7 cellular contexts compared by ENCODE assay signal in the genomic region with DNA sequence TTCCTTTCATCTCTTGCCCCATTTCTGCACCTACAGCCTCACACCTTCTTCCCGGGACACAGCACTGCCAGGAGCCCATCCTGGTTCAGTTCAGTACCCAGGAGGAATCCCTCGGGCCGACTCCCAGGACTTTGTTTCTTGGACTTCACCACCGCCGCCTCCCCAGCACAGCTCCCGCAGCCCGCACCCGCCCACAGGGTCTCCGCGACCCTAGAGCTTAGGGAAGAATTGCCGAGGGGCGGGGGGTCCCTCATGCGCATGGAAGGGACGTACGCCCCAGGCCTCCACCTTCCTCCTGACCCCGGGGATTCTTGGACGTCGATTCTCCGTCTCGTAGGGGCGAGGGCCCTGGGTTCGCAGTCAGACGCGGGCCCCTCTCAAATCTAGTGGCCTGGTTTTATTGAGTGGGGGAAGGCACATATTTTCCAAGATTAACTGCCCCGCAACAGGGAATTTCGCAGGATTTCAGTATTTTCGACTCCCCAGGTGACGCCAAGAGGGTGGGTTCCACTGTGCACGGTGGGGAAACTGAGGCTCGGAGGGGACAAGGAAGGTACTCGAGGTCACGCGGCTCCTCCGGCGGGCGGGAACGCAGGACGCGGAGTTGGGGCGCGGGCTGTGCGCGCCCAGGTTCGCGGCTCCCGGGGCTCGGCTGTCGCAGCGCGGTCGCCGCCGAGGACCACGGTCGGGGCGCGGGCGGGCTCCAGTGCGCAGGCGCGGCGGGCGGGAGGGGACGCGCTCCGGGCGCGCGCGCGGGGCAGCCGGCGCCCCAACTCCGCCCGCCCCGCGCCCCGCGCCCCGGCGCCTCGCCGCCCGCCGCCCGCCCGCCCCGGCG. TPM values are rescaled to one million over a fixed set of nuclear protein-coding genes. Genes with fewer than 3 reads are reported as not detected.
DNase-seq lines count a peak whose midpoint lies in the region; ATAC-seq, FAIRE-seq and TF ChIP-seq lines count a peak whose summit lies in the region.

A gene (plus strand): TSS at position 733 of the 835 bp plus-strand sequence. CDS start 176 bp downstream, outside the sequence.

- peak within 1 kb of the TSS; percentile 83 for H2AFZ ChIP-seq in mammary epithelial cell (ENCODE audit: low read depth, low read length)

- H3K4me3 ChIP-seq in LNCaP clone FGC (ENCODE audit: low read depth, low read length) (peak within 1 kb of the TSS; percentile 60), mammary epithelial cell (replicated peaks in 1 of 3; ENCODE audit: insufficient read depth in 1 of 3, low read depth in 2 of 3, low read length in 3 of 3) (peak within 1 kb of the TSS; percentile 48 to 59 (median 55)), vagina (peak within 1 kb of the TSS; percentile 53 to 54)

- no peaks in the 10 kb centered on the region for H3K36me3 Mint-ChIP-seq in memory B cell

- intact Hi-C loops in mammary epithelial cell (cut with micrococcal nuclease) (no loop called here), vagina (cut with DNase I) (no loop called here)

- DNase-seq in GM12891 (ENCODE audit: insufficient read length, low spot score) (peak; percentile 73), LNCaP clone FGC (ENCODE audit: low read depth) (no peak), mammary epithelial cell (no peak), memory B cell (ENCODE audit: low spot score in 2 of 2) (no peak), vagina (ENCODE audit: extremely low spot score in 2 of 2) (no peak)

- TF ChIP-seq POLR2A in GM12891 (IDR thresholded peaks at IDR 0.05; ENCODE audit: low read depth, low read length) (no peak), vagina (IDR thresholded peaks at IDR 0.05) (no peak)

- dilution Hi-C loops in mammary epithelial cell (cut with HindIII; ENCODE audit: low sequenced_read_pairs): no loop called here

- CTCF ChIA-PET in mammary epithelial cell (lab: Charles Lee; ENCODE audit: low non-redundant PET): no interaction called here

- no peaks in the 10 kb centered on the region for H3K4me1 Mint-ChIP-seq in memory B cell

- TF ChIP-seq CTCF in LNCaP clone FGC (IDR thresholded peaks at IDR 0.05; ENCODE audit: control insufficient read depth, extremely low read depth, insufficient read depth) (no peak), mammary epithelial cell (conservative IDR thresholded peaks at IDR 0.05 in 1 of 2, IDR thresholded peaks at IDR 0.05 in 1 of 2; ENCODE audit: extremely low read depth in 1 of 2, insufficient read depth in 1 of 2, low read depth in 1 of 2, low read length in 2 of 2) (no peak), vagina (IDR thresholded peaks at IDR 0.05) (no peak)

- peak within 1 kb of the TSS; percentile 10 for H3K9ac ChIP-seq in mammary epithelial cell (ENCODE audit: insufficient read depth, low read length)

- H3K9me3 ChIP-seq in mammary epithelial cell (replicated peaks; ENCODE audit: insufficient read depth, low read length): no peaks in the 10 kb centered on the region
- H3K9me3 ChIP-seq in vagina: no peaks in the 10 kb centered on the region

- no peaks in the 10 kb centered on the region for H4K20me1 ChIP-seq in mammary epithelial cell (ENCODE audit: insufficient read depth, low read length)

- H3K9me3 Mint-ChIP-seq in memory B cell: no peaks in the 10 kb centered on the region

- peak within 1 kb of the TSS; percentile 98 for H3K4me2 ChIP-seq in mammary epithelial cell (ENCODE audit: insufficient read depth, low read depth, low read length)

- WGBS in mammary epithelial cell (ENCODE audit: low coverage, missing lambda C conversion rate): 42% methylated on average over 23 of the region's 89 CpGs

- no peak within 1 kb of the TSS for H3K27ac ChIP-seq in mammary epithelial cell (ENCODE audit: insufficient read depth, low read depth, low read length)
- H3K27ac ChIP-seq in vagina: no peak within 1 kb of the TSS

- H3K27me3 Mint-ChIP-seq in memory B cell: peaks cover 14% of the 10 kb centered on the region

- no peaks in the 10 kb centered on the region for H3K36me3 ChIP-seq in mammary epithelial cell (ENCODE audit: insufficient read depth, low read length)
- no peaks in the 10 kb centered on the region for H3K36me3 ChIP-seq in vagina

- no peak for ATAC-seq in memory B cell (ENCODE audit: low read depth)
- no peak for ATAC-seq in HG03439 (IDR thresholded peaks at IDR 0.05; ENCODE audit: unreplicated experiment)
- ATAC-seq in GM18870 (IDR thresholded peaks at IDR 0.05; ENCODE audit: unreplicated experiment): no peak

- peaks cover 13% of the 10 kb centered on the region for H3K4me1 ChIP-seq in mammary epithelial cell (ENCODE audit: insufficient read depth, low read length)
- H3K4me1 ChIP-seq in vagina: peaks cover 19% of the 10 kb centered on the region

- in situ Hi-C loops in mammary epithelial cell (cut with MboI; ENCODE audit: low sequenced_read_pairs in 2 of 2): no loop called here

- H3K79me2 ChIP-seq in mammary epithelial cell (ENCODE audit: insufficient read depth, low read length): no peaks in the 10 kb centered on the region

- no peak for FAIRE-seq in GM12891 (lab: Jason Lieb, UNC)

- peak within 1 kb of the TSS; percentile 34 for H3K4me3 Mint-ChIP-seq in memory B cell

- BruUV-seq in mammary epithelial cell (replicated peaks; lab: Mats Ljungman, UMichigan): no TSS peak

- no peak within 1 kb of the TSS for H3K27ac Mint-ChIP-seq in memory B cell

- H3K27me3 ChIP-seq in mammary epithelial cell (ENCODE audit: insufficient read depth, low read length) (peaks cover 14% of the 10 kb centered on the region), vagina (no peaks in the 10 kb centered on the region)

TF ChIP-seq in GM12891, 5 proteins besides CTCF, POLR2A, EP300 and RAD21:
- TF ChIP-seq POLR2AphosphoS5 (IDR thresholded peaks at IDR 0.05; ENCODE audit: low read depth, low read length) (no peak), SPI1 (IDR thresholded peaks at IDR 0.05; ENCODE audit: low read depth, low read length) (no peak), PAX5 (IDR thresholded peaks at IDR 0.05; ENCODE audit: insufficient read depth, low read length, severe bottlenecking) (no peak), TAF1 (IDR thresholded peaks at IDR 0.05; ENCODE audit: low read depth, low read length) (no peak)

RNA-seq across cellular contexts. Expression of the gene that starts here (rescaled TPM):
- 4.3 TPM for polyA plus RNA-seq in GM12891 (2012; ENCODE audit: low read depth, missing spikeins)
- total RNA-seq in mammary epithelial cell: 1 to 10 TPM; 3.5 to 8.0 TPM
- polyA plus RNA-seq in mammary epithelial cell: 4.2 TPM
- 31.1 TPM for polyA minus RNA-seq in mammary epithelial cell
- 2.5 TPM for total RNA-seq in vagina
